Comparison of ENCODE assay signal across 12 cellular contexts in the genomic region with DNA sequence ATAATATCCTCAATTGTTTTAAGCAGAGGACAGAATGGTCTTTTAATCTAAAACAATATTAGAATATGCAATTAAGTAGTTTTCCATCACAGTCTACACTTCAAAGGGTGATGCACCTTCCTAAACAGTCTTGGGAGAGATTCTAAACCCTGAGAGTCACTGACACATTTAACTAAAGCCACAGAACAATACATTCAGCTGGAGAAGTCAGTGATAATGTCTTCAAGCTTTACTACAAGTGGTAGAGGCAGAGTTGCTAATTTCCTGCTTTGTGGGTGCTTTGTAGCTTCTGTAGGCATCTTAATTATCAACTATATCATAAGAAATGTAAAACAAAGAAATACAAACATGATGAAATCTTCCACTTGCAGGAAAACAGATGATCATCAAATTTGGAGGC.
DNase-seq lines count a peak whose midpoint lies in the region; ATAC-seq and TF ChIP-seq lines count a peak whose summit lies in the region.
"Had no signal": no experiment of that assay in that cellular context is flagged by ENCODE, and none has a peak within 500 bp of the region (broad histone marks: within the 10 kb centered on the region; RNA-seq: fewer than 3 reads in every experiment).

No MANE protein-coding gene starts in this region.

- no peak overlapping the region for H2BK120ac ChIP-seq in IMR-90 (ENCODE audit: low read depth, low read length)

- H2AFZ ChIP-seq in IMR-90 (replicated peaks; ENCODE audit: low read length, poor library complexity) = no peak overlapping the region

- in situ Hi-C loops in IMR-90 (cut with MboI; ENCODE audit: low sequenced_read_pairs) = no loop called here

- CTCF ChIA-PET in IMR-90 (lab: Yijun Ruan, JAX) = no interaction called here

- dilution Hi-C loops in IMR-90 (cut with HindIII; ENCODE audit: low sequenced_read_pairs, unreplicated experiment) = no loop called here

- no peak for TF ChIP-seq CTCF in CD14-positive monocyte (IDR thresholded peaks at IDR 0.05)
- TF ChIP-seq CTCF in IMR-90 (conservative IDR thresholded peaks at IDR 0.05; ENCODE audit: low read depth, low read length) = no peak

- no peak overlapping the region for H4K91ac ChIP-seq in IMR-90 (ENCODE audit: insufficient read depth, low read depth, low read length)

- H2AK9ac ChIP-seq in IMR-90 (replicated peaks; ENCODE audit: low read depth, low read length, poor library complexity) = no peak overlapping the region

- no peak overlapping the region for H4K8ac ChIP-seq in IMR-90 (ENCODE audit: low read depth in 2 of 2, low read length in 2 of 2)

- H2AK5ac ChIP-seq in IMR-90 (ENCODE audit: low read depth, low read length) = no peak overlapping the region

- H3K27me3 Mint-ChIP-seq in CD14-positive monocyte (ENCODE audit: low read depth in 3 of 3) = peaks cover 0 to 3% (median 0%) of the 10 kb centered on the region in 3 donors
- H3K27me3 Mint-ChIP-seq in activated naive CD8-positive, alpha-beta T cell treated with anti-CD3 and anti-CD28 coated beads for 36 hours = no peaks in the 10 kb centered on the region
- H3K27me3 Mint-ChIP-seq in natural killer cell treated with Interleukin-12 subunit alpha and Interleukin-12 subunit beta and Interleukin-15 and Interleukin-18, amount 100 ng/mL, for 72 hours = no peaks in the 10 kb centered on the region

- no peak for TF ChIP-seq POLR2A in IMR-90 (IDR thresholded peaks at IDR 0.05; ENCODE audit: low read depth, low read length)

- H3K4me1 ChIP-seq in IMR-90 (ENCODE audit: control insufficient read depth, insufficient read depth, low read length) = peaks cover 20% of the 10 kb centered on the region

- no peak overlapping the region for H3K4ac ChIP-seq in IMR-90 (ENCODE audit: low read depth, low read length)

- H3K9me3 ChIP-seq in IMR-90 (ENCODE audit: control insufficient read depth, insufficient read depth, low read length) = peaks cover 3% of the 10 kb centered on the region; the same call in 1 of the 2 replicates

- no peak for DNase-seq in CD14-positive monocyte (ENCODE audit: low spot score)
- DNase-seq in IMR-90 = no peak
- DNase-seq in activated naive CD8-positive, alpha-beta T cell treated with anti-CD3 and anti-CD28 coated beads for 36 hours = no peak
- DNase-seq in natural killer cell treated with Interleukin-12 subunit alpha and Interleukin-12 subunit beta and Interleukin-15 and Interleukin-18, amount 100 ng/mL, for 72 hours (ENCODE audit: low spot score) = no peak
- DNase-seq in COLO668 (lab: John Stamatoyannopoulos, UW; ENCODE audit: unreplicated experiment) = no peak
- no peak for DNase-seq in AG20443 (ENCODE audit: low spot score)
- no peak for DNase-seq in NCI-H446 treated with DMSO at 0.1 percent for 48 hours (lab: John Stamatoyannopoulos, UW)
- DNase-seq in T-helper 9 cell = no peak
- DNase-seq: foreskin melanocyte; HCEC 1CT; stimulated activated CD4-positive, alpha-beta T cell treated with anti-CD3 and anti-CD28 coated beads, Interleukin-2, amount 100 ng/mL, for 48 hours had no signal

- peaks cover 80% of the 10 kb centered on the region for H4K20me1 ChIP-seq in IMR-90 (ENCODE audit: insufficient read depth, low read length)

- no peak overlapping the region for H3K9ac ChIP-seq in IMR-90 (ENCODE audit: low read depth, low read length)

- no peak overlapping the region for H3K18ac ChIP-seq in IMR-90 (ENCODE audit: low read depth, low read length)

- H3K4me1 Mint-ChIP-seq in CD14-positive monocyte = peaks cover 85% of the 10 kb centered on the region
- peaks cover 82% of the 10 kb centered on the region for H3K4me1 Mint-ChIP-seq in activated naive CD8-positive, alpha-beta T cell treated with anti-CD3 and anti-CD28 coated beads for 36 hours
- H3K4me1 Mint-ChIP-seq in natural killer cell treated with Interleukin-12 subunit alpha and Interleukin-12 subunit beta and Interleukin-15 and Interleukin-18, amount 100 ng/mL, for 72 hours (ENCODE audit: low read depth in 2 of 2) = peaks cover 81 to 94% of the 10 kb centered on the region in 2 donors

- no peak overlapping the region for H2BK15ac ChIP-seq in IMR-90 (ENCODE audit: low read depth, low read length)

- H4K5ac ChIP-seq in IMR-90 (ENCODE audit: low read depth, low read length) = no peak overlapping the region

- H3K27ac ChIP-seq in IMR-90 (ENCODE audit: insufficient read depth, low read length) = no peak overlapping the region

- peaks cover 31% of the 10 kb centered on the region for H3K9me1 ChIP-seq in IMR-90 (ENCODE audit: insufficient read depth, low read length)

- intact Hi-C loops in CD14-positive monocyte (cut with micrococcal nuclease) = loop anchor here (5.0 kb wide), 1 partner anchor 40 kb away; no protein-coding TSS in a partner anchor
- intact Hi-C loops in IMR-90 (cut with micrococcal nuclease) = no loop called here

- no peak overlapping the region for H3K4me3 Mint-ChIP-seq in CD14-positive monocyte
- H3K4me3 Mint-ChIP-seq in activated naive CD8-positive, alpha-beta T cell treated with anti-CD3 and anti-CD28 coated beads for 36 hours = peak overlapping the region; percentile 54
- H3K4me3 Mint-ChIP-seq in natural killer cell treated with Interleukin-12 subunit alpha and Interleukin-12 subunit beta and Interleukin-15 and Interleukin-18, amount 100 ng/mL, for 72 hours = peak overlapping the region; percentile 89

- no peak overlapping the region for H3K23ac ChIP-seq in IMR-90 (ENCODE audit: low read depth, low read length)

- POLR2A ChIA-PET in IMR-90 (lab: Charles Lee; ENCODE audit: unreplicated experiment) = interaction anchor here (0.7 kb wide), 1 partner anchor 11 kb away, joined by 3 read pairs; no protein-coding TSS in a partner anchor

- peaks cover 33 to 81% of the 10 kb centered on the region in 2 experiments for H3K79me1 ChIP-seq in IMR-90 (ENCODE audit: low read depth in 1 of 2, low read length in 2 of 2)

- no peak for TF ChIP-seq RAD21 in IMR-90 (IDR thresholded peaks at IDR 0.05; ENCODE audit: low read length)

- H3K14ac ChIP-seq in IMR-90 (replicated peaks; ENCODE audit: low read depth, low read length) = no peak overlapping the region

- H2BK5ac ChIP-seq in IMR-90 (ENCODE audit: low read depth, low read length, poor library complexity, severe bottlenecking) = peak overlapping the region; percentile 13

- H3K4me3 ChIP-seq in IMR-90 (ENCODE audit: insufficient read depth, low read depth, low read length) = no peak overlapping the region

- H3K56ac ChIP-seq in IMR-90 (ENCODE audit: extremely low read depth, insufficient read depth, low read length) = no peak overlapping the region

- H3K27ac Mint-ChIP-seq in CD14-positive monocyte = peak overlapping the region; percentile 67 to 100 (median 100)
- H3K27ac Mint-ChIP-seq in activated naive CD8-positive, alpha-beta T cell treated with anti-CD3 and anti-CD28 coated beads for 36 hours = peak overlapping the region; percentile 89
- peak overlapping the region; percentile 96 to 99 for H3K27ac Mint-ChIP-seq in natural killer cell treated with Interleukin-12 subunit alpha and Interleukin-12 subunit beta and Interleukin-15 and Interleukin-18, amount 100 ng/mL, for 72 hours

- H3K27me3 ChIP-seq in IMR-90 (ENCODE audit: control insufficient read depth, insufficient read depth, low read length) = no peaks in the 10 kb centered on the region

- ATAC-seq in IMR-90 (ENCODE audit: low read depth) = no peak
- ATAC-seq in natural killer cell treated with Interleukin-12 subunit alpha and Interleukin-12 subunit beta and Interleukin-15 and Interleukin-18, amount 100 ng/mL, for 72 hours = peak in 1 of 2 donors; percentile 59
- ATAC-seq: Panc1 had no signal

- peaks cover 0 to 3% (median 0%) of the 10 kb centered on the region in 7 donors for H3K9me3 Mint-ChIP-seq in CD14-positive monocyte
- H3K9me3 Mint-ChIP-seq in activated naive CD8-positive, alpha-beta T cell treated with anti-CD3 and anti-CD28 coated beads for 36 hours = peaks cover 9% of the 10 kb centered on the region
- H3K9me3 Mint-ChIP-seq in natural killer cell treated with Interleukin-12 subunit alpha and Interleukin-12 subunit beta and Interleukin-15 and Interleukin-18, amount 100 ng/mL, for 72 hours = peaks cover 4% of the 10 kb centered on the region

- no peak overlapping the region for H3K4me2 ChIP-seq in IMR-90 (ENCODE audit: low read depth, low read length)

- H2BK20ac ChIP-seq in IMR-90 (ENCODE audit: low read depth, low read length) = no peak overlapping the region

- H3K36me3 Mint-ChIP-seq in CD14-positive monocyte = peaks cover 32 to 34% of the 10 kb centered on the region in 2 donors
- peaks cover 63% of the 10 kb centered on the region for H3K36me3 Mint-ChIP-seq in activated naive CD8-positive, alpha-beta T cell treated with anti-CD3 and anti-CD28 coated beads for 36 hours
- H3K36me3 Mint-ChIP-seq in natural killer cell treated with Interleukin-12 subunit alpha and Interleukin-12 subunit beta and Interleukin-15 and Interleukin-18, amount 100 ng/mL, for 72 hours = peaks cover 20% of the 10 kb centered on the region

- H3K36me3 ChIP-seq in IMR-90 (ENCODE audit: control insufficient read depth, insufficient read depth, low read length) = peaks cover 14% of the 10 kb centered on the region

- no TSS peak for BruUV-seq in IMR-90 (replicated peaks; lab: Mats Ljungman, UMichigan)

TF ChIP-seq in IMR-90, 13 proteins besides CTCF, POLR2A, EP300 and RAD21 (continues in another document):
- TF ChIP-seq, protein P1, sequence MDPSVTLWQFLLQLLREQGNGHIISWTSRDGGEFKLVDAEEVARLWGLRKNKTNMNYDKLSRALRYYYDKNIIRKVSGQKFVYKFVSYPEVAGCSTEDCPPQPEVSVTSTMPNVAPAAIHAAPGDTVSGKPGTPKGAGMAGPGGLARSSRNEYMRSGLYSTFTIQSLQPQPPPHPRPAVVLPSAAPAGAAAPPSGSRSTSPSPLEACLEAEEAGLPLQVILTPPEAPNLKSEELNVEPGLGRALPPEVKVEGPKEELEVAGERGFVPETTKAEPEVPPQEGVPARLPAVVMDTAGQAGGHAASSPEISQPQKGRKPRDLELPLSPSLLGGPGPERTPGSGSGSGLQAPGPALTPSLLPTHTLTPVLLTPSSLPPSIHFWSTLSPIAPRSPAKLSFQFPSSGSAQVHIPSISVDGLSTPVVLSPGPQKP (IDR thresholded peaks at IDR 0.05; ENCODE audit: borderline replicate concordance, low read depth, low read length) = no peak
- TF ChIP-seq RFX5 (IDR thresholded peaks at IDR 0.05; ENCODE audit: low read depth, low read length) (no peak), RCOR1 (IDR thresholded peaks at IDR 0.05; ENCODE audit: insufficient replicate concordance, low read length) (no peak), CEBPB (IDR thresholded peaks at IDR 0.05; ENCODE audit: low read depth, low read length) (no peak), FOS (IDR thresholded peaks at IDR 0.05; ENCODE audit: low read depth, low read length) (no peak), BHLHE40 (IDR thresholded peaks at IDR 0.05; ENCODE audit: low read depth, low read length) (no peak)
- TF ChIP-seq, protein P2, sequence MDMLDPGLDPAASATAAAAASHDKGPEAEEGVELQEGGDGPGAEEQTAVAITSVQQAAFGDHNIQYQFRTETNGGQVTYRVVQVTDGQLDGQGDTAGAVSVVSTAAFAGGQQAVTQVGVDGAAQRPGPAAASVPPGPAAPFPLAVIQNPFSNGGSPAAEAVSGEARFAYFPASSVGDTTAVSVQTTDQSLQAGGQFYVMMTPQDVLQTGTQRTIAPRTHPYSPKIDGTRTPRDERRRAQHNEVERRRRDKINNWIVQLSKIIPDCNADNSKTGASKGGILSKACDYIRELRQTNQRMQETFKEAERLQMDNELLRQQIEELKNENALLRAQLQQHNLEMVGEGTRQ (IDR thresholded peaks at IDR 0.05; ENCODE audit: low read depth, low read length) = no peak

Comparison
In these comparisons a context has a peak if more than half of its experiments do, and no peak if none do; other contexts are left out.
1. H3K4me3 Mint-ChIP-seq: peak in activated naive CD8-positive, alpha-beta T cell treated with anti-CD3 and anti-CD28 coated beads for 36 hours (single experiment) and natural killer cell treated with Interleukin-12 subunit alpha and Interleukin-12 subunit beta and Interleukin-15 and Interleukin-18, amount 100 ng/mL, for 72 hours (single experiment); none in CD14-positive monocyte (0 of 2).
2. Peak in every context shown above with its lines, with median percentiles within 50 percentile points of each other: H3K27ac Mint-ChIP-seq.